ENCODE assay signal across 22 cellular contexts in genomic region chr2:220509921-220510320, GRCh38.
DNase-seq lines count a peak whose midpoint lies in the region; ATAC-seq, FAIRE-seq and TF ChIP-seq lines count a peak whose summit lies in the region.
"Had no signal": no experiment of that assay in that cellular context is flagged by ENCODE, and none has a peak within 500 bp of the region (broad histone marks: within the 10 kb centered on the region; RNA-seq: fewer than 3 reads in every experiment).

No MANE protein-coding gene starts in this region.

- no TSS peak for BruUV-seq in IMR-90 (replicated peaks; lab: Mats Ljungman, UMichigan)

- FAIRE-seq in keratinocyte (lab: Jason Lieb, UNC) = peak; percentile 44
- FAIRE-seq: K562 had no signal

- TF ChIP-seq RAD21 in IMR-90 (IDR thresholded peaks at IDR 0.05; ENCODE audit: low read length) = no peak

- peak overlapping the region; percentile 73 for H3K56ac ChIP-seq in IMR-90 (ENCODE audit: extremely low read depth, insufficient read depth, low read length)

- H2AFZ ChIP-seq in IMR-90 (replicated peaks; ENCODE audit: low read length, poor library complexity) (peak overlapping the region; percentile 77), keratinocyte (ENCODE audit: control insufficient read depth, low read length) (no peak overlapping the region)
- H2AFZ ChIP-seq: neural progenitor cell had no signal

- peak overlapping the region; percentile 61 to 91 for H4K8ac ChIP-seq in IMR-90 (ENCODE audit: low read depth in 2 of 2, low read length in 2 of 2)

- H3K9me1 ChIP-seq in IMR-90 (ENCODE audit: insufficient read depth, low read length) (peaks cover 15% of the 10 kb centered on the region), keratinocyte (ENCODE audit: control insufficient read depth, extremely low read depth, insufficient read depth, low read length) (no peaks in the 10 kb centered on the region)

- H2AK9ac ChIP-seq in IMR-90 (replicated peaks; ENCODE audit: low read depth, low read length, poor library complexity) = no peak overlapping the region

- peak overlapping the region; percentile 85 for H3K14ac ChIP-seq in IMR-90 (replicated peaks; ENCODE audit: low read depth, low read length)

- CTCF ChIA-PET in IMR-90 (lab: Yijun Ruan, JAX) = interaction anchor here (0.6 to 1.0 kb wide), 3 partner anchors 10 to 968 kb away, joined by 4 to 5 read pairs (median 4); no protein-coding TSS in a partner anchor

- intact Hi-C loops in IMR-90 (cut with micrococcal nuclease) = loop anchor here (5.0 kb wide), 2 partner anchors 283 to 403 kb away; no protein-coding TSS in a partner anchor

- no peak for ATAC-seq in IMR-90 (ENCODE audit: low read depth)
- ATAC-seq in HG03378 (IDR thresholded peaks at IDR 0.05; ENCODE audit: unreplicated experiment) = no peak
- no peak for ATAC-seq in activated CD4-positive, CD25-positive, alpha-beta regulatory T cell treated with anti-CD3 and anti-CD28 coated beads, Interleukin-2, amount 50 U/mL, for 24 hours
- ATAC-seq in GM19452 (IDR thresholded peaks at IDR 0.05; ENCODE audit: unreplicated experiment) = no peak
- ATAC-seq: activated naive CD8-positive, alpha-beta T cell treated with anti-CD3 and anti-CD28 coated beads, Interleukin-2, amount 50 U/mL, for 24 hours; effector memory CD8-positive, alpha-beta T cell; esophagus mucosa; K562; mucosa of descending colon had no signal

- H2BK5ac ChIP-seq in IMR-90 (ENCODE audit: low read depth, low read length, poor library complexity, severe bottlenecking) = peak overlapping the region; percentile 99

- H3K79me1 ChIP-seq in IMR-90 (ENCODE audit: low read depth in 1 of 2, low read length in 2 of 2) = peaks cover 0 to 4% of the 10 kb centered on the region in 2 experiments; a peak in 1 of 4 replicates

- H3K4me1 ChIP-seq in IMR-90 (ENCODE audit: control insufficient read depth, insufficient read depth, low read length) = peaks cover 29% of the 10 kb centered on the region
- peaks cover 65% of the 10 kb centered on the region for H3K4me1 ChIP-seq in keratinocyte (ENCODE audit: control insufficient read depth, extremely low read depth, insufficient read depth, low read length)

- H2AK5ac ChIP-seq in IMR-90 (ENCODE audit: low read depth, low read length) = peak overlapping the region; percentile 94

- DNase-seq in DMS79 treated with DMSO at 0.1 percent for 48 hours (lab: John Stamatoyannopoulos, UW) (peak; percentile 86), IMR-90 (no peak), NCI-H446 (lab: John Stamatoyannopoulos, UW) (peak; percentile 54 to 79), keratinocyte (ENCODE audit: low read depth, low spot score) (no peak), NCI-H1092 treated with DMSO at 0.1 percent for 48 hours (lab: John Stamatoyannopoulos, UW) (no peak)
- DNase-seq: activated B cell treated with CpG ODN at 0.5 μM for 24 hours; activated CD4-positive, alpha-beta T cell treated with anti-CD3 and anti-CD28 coated beads, Interleukin-2, amount 50 U/mL, for 48 hours; activated effector memory CD4-positive, alpha-beta T cell treated with Interleukin-2 at 50 U/mL for 16 hours; activated naive CD8-positive, alpha-beta T cell treated with anti-CD3 and anti-CD28 coated beads, Interleukin-2, amount 50 U/mL, for 24 hours; brain microvascular endothelial cell; CD4-positive, alpha-beta memory T cell; effector memory CD8-positive, alpha-beta T cell; foreskin melanocyte; left ventricle myocardium inferior; mucosa of descending colon had no signal

- H3K9me3 ChIP-seq in IMR-90 (ENCODE audit: control insufficient read depth, insufficient read depth, low read length) = no peaks in the 10 kb centered on the region
- H3K9me3 ChIP-seq in keratinocyte (ENCODE audit: control insufficient read depth, low read depth, low read length) = no peaks in the 10 kb centered on the region
- H3K9me3 ChIP-seq: left ventricle myocardium inferior, mucosa of descending colon had no signal

- H3K4me2 ChIP-seq in IMR-90 (ENCODE audit: low read depth, low read length) (peak overlapping the region; percentile 34; the same call in 1 of the 2 replicates), keratinocyte (ENCODE audit: control insufficient read depth, extremely low read depth, insufficient read depth, low read depth, low read length) (no peak overlapping the region)
- H3K4me2 ChIP-seq: neural progenitor cell had no signal

- no peaks in the 10 kb centered on the region for H3K79me2 ChIP-seq in keratinocyte (ENCODE audit: control insufficient read depth, insufficient read depth, low read length)

- H3K4me3 ChIP-seq in IMR-90 (ENCODE audit: insufficient read depth, low read depth, low read length) (no peak overlapping the region), keratinocyte (ENCODE audit: control insufficient read depth in 2 of 3, extremely low read depth in 1 of 3, insufficient read depth in 2 of 3, low read depth in 1 of 3, low read length in 3 of 3) (no peak overlapping the region)
- H3K4me3 ChIP-seq: K562, left ventricle myocardium inferior, mucosa of descending colon, neural progenitor cell, SK-N-MC had no signal

- dilution Hi-C loops in IMR-90 (cut with HindIII; ENCODE audit: low sequenced_read_pairs, unreplicated experiment) = no loop called here
- dilution Hi-C loops in keratinocyte (cut with MboI; ENCODE audit: extremely low pct_ligation_motif_present, low sequenced_read_pairs) = no loop called here

- no CpG with 5 or more reads among the region's 4 CpGs for WGBS in IMR-90 (ENCODE audit: extremely low coverage in 2 of 2, insufficient read length in 1 of 2), 2 experiments

- no peak for TF ChIP-seq POLR2A in IMR-90 (IDR thresholded peaks at IDR 0.05; ENCODE audit: low read depth, low read length)

- H3K23ac ChIP-seq in IMR-90 (ENCODE audit: low read depth, low read length) = peak overlapping the region; percentile 61; the same call in 1 of the 2 replicates

- peak overlapping the region; percentile 99; the same call in 1 of the 2 replicates for H3K18ac ChIP-seq in IMR-90 (ENCODE audit: low read depth, low read length)

- in situ Hi-C loops in IMR-90 (cut with MboI; ENCODE audit: low sequenced_read_pairs) = no loop called here

- peak overlapping the region; percentile 89 for H3K4ac ChIP-seq in IMR-90 (ENCODE audit: low read depth, low read length)

- H3K27me3 ChIP-seq in IMR-90 (ENCODE audit: control insufficient read depth, insufficient read depth, low read length) (no peaks in the 10 kb centered on the region), keratinocyte (ENCODE audit: control insufficient read depth, extremely low read depth, insufficient read depth, low read length) (no peaks in the 10 kb centered on the region)
- H3K27me3 ChIP-seq: brain microvascular endothelial cell, neural progenitor cell had no signal

- no peaks in the 10 kb centered on the region for H4K20me1 ChIP-seq in IMR-90 (ENCODE audit: insufficient read depth, low read length)
- no peaks in the 10 kb centered on the region for H4K20me1 ChIP-seq in keratinocyte (ENCODE audit: control insufficient read depth, extremely low read depth, insufficient read depth, low read length)

- TF ChIP-seq CTCF in IMR-90 (conservative IDR thresholded peaks at IDR 0.05; ENCODE audit: low read depth, low read length) = no peak
- TF ChIP-seq CTCF in keratinocyte (optimal IDR thresholded peaks at IDR 0.05 in 1 of 3, IDR thresholded peaks at IDR 0.05 in 1 of 3, conservative IDR thresholded peaks at IDR 0.05 in 1 of 3; ENCODE audit: extremely low read depth in 1 of 3, insufficient read depth in 2 of 3, low read length in 3 of 3) = no peak

- H2BK15ac ChIP-seq in IMR-90 (ENCODE audit: low read depth, low read length) = peak overlapping the region; percentile 97; the same call in 1 of the 3 replicates

- peak overlapping the region; percentile 98 for H2BK20ac ChIP-seq in IMR-90 (ENCODE audit: low read depth, low read length)

- no peaks in the 10 kb centered on the region for H3K36me3 ChIP-seq in IMR-90 (ENCODE audit: control insufficient read depth, insufficient read depth, low read length)
- H3K36me3 ChIP-seq in keratinocyte (ENCODE audit: control insufficient read depth in 2 of 2, extremely low read depth in 1 of 2, insufficient read depth in 2 of 2, low read length in 2 of 2) = no peaks in the 10 kb centered on the region
- H3K36me3 ChIP-seq: brain microvascular endothelial cell, left ventricle myocardium inferior, neural progenitor cell had no signal

- peak overlapping the region; percentile 91 for H4K5ac ChIP-seq in IMR-90 (ENCODE audit: low read depth, low read length)

- POLR2A ChIA-PET in IMR-90 (lab: Charles Lee; ENCODE audit: unreplicated experiment) = no interaction called here

- H4K91ac ChIP-seq in IMR-90 (ENCODE audit: insufficient read depth, low read depth, low read length) = peak overlapping the region; percentile 98

- peak overlapping the region; percentile 76 for H3K27ac ChIP-seq in IMR-90 (ENCODE audit: insufficient read depth, low read length)
- no peak overlapping the region for H3K27ac ChIP-seq in keratinocyte (ENCODE audit: control insufficient read depth, insufficient read depth, low read length)
- H3K27ac ChIP-seq: brain microvascular endothelial cell, left ventricle myocardium inferior, neural progenitor cell, SK-N-MC had no signal

- H2BK120ac ChIP-seq in IMR-90 (ENCODE audit: low read depth, low read length) = peak overlapping the region; percentile 99

- H3K9ac ChIP-seq in IMR-90 (ENCODE audit: low read depth, low read length) (peak overlapping the region; percentile 32; the same call in 1 of the 2 replicates), keratinocyte (ENCODE audit: control insufficient read depth, extremely low read depth, insufficient read depth, low read length) (no peak overlapping the region)
- H3K9ac ChIP-seq: neural progenitor cell had no signal

TF ChIP-seq in IMR-90, 13 proteins besides CTCF, POLR2A, EP300 and RAD21 (continues in another document):
- TF ChIP-seq BHLHE40 (IDR thresholded peaks at IDR 0.05; ENCODE audit: low read depth, low read length) (no peak), CHD1 (IDR thresholded peaks at IDR 0.05; ENCODE audit: low read depth, low read length) (no peak), RCOR1 (IDR thresholded peaks at IDR 0.05; ENCODE audit: insufficient replicate concordance, low read length) (no peak), FOS (IDR thresholded peaks at IDR 0.05; ENCODE audit: low read depth, low read length) (no peak), ELK1 (IDR thresholded peaks at IDR 0.05; ENCODE audit: borderline replicate concordance, low read depth, low read length) (no peak), SMC3 (IDR thresholded peaks at IDR 0.05; ENCODE audit: low read depth, low read length) (no peak), CEBPB (IDR thresholded peaks at IDR 0.05; ENCODE audit: low read depth, low read length) (no peak), RFX5 (IDR thresholded peaks at IDR 0.05; ENCODE audit: low read depth, low read length) (no peak), NFE2L2 (IDR thresholded peaks at IDR 0.05; ENCODE audit: low read depth, low read length) (no peak)

Comparison
In these comparisons a context has a peak if more than half of its experiments do, and no peak if none do; other contexts are left out.
1. DNase-seq: peak in DMS79 treated with DMSO at 0.1 percent for 48 hours (single experiment) and NCI-H446 (2 of 2); none in IMR-90 (single experiment), keratinocyte (single experiment) and NCI-H1092 treated with DMSO at 0.1 percent for 48 hours (single experiment).